Comparison of ENCODE assay signal across 11 cellular contexts in the genomic region with DNA sequence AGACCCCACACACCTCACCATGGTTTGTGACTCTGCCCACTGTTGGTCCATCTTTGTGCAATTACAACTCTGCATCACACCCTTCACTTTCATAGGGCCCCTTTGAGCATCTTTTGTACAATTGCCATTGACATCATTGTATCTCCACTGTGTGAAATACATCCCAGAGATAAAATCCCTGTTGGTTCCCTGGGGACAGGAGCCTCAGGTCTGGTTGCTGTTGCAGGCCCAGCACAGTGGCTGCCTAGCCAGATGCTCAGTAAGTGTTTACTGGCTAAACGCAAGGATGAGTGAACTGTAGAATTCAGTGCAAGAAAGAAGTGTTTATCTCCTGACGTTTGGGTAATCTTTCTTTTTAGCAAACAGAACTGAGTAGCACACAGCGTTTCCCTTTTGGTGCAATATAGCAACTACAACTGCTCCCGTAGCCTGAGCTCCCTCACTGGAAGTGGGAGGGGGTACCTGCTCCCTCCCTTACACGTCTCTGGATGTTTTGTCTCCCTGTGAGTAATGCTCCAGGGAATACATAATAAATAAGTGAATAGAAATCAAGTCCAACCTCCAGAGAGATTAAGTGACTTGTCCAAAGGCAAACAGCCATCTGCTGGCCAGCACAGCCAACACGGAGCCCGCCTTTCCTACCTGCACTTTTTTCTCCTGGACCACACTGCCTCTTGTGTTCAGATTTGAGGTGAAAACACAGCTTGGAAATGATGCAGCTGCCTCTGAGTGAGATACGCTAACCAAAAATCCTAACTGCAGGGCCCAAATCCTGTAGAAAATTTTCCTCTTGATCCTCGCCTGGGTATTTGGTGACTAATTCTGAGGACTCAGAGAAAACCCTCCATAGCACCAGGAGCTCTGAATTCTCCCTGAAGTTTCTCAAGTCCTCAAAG. TPM values are rescaled to one million over a fixed set of nuclear protein-coding genes. Genes with fewer than 3 reads are reported as not detected.
A peak's percentile ranks its signal among the peaks of the same experiment; 100 is the strongest.
DNase-seq lines count a peak whose midpoint lies in the region; FAIRE-seq and TF ChIP-seq lines count a peak whose summit lies in the region.
"Had no signal": no experiment of that assay in that cellular context is flagged by ENCODE, and none has a peak within 500 bp of the region (broad histone marks: within the 10 kb centered on the region; RNA-seq: fewer than 3 reads in every experiment).

No MANE protein-coding gene starts in this region.

- TF ChIP-seq CTCF in ascending aorta (IDR thresholded peaks at IDR 0.05) (peak in 1 of 3 experiments; percentile 4), right atrium auricular region (IDR thresholded peaks at IDR 0.05) (no peak), tibial artery (IDR thresholded peaks at IDR 0.05) (no peak)

- no peaks in the 10 kb centered on the region for H3K27me3 ChIP-seq in ascending aorta
- H3K27me3 ChIP-seq in right atrium auricular region = no peaks in the 10 kb centered on the region
- H3K27me3 ChIP-seq in tibial artery = no peaks in the 10 kb centered on the region

- H3K4me1 ChIP-seq in ascending aorta (peaks cover 6 to 11% of the 10 kb centered on the region in 2 donors), right atrium auricular region (peaks cover 0 to 46% of the 10 kb centered on the region in 2 donors), tibial artery (peaks cover 0 to 20% (median 11%) of the 10 kb centered on the region in 4 donors)

- no peak overlapping the region for H3K4me3 ChIP-seq in ascending aorta
- H3K4me3 ChIP-seq in right atrium auricular region = no peak overlapping the region
- no peak overlapping the region for H3K4me3 ChIP-seq in tibial artery
- H3K4me3 ChIP-seq: PC-9 had no signal

- peak; percentile 52 for DNase-seq in NCI-H2107 treated with DMSO at 0.1 percent for 48 hours (lab: John Stamatoyannopoulos, UW; ENCODE audit: unreplicated experiment)
- DNase-seq in NCI-H2107 (lab: John Stamatoyannopoulos, UW) = no peak
- no peak for DNase-seq in ascending aorta (ENCODE audit: low spot score in 2 of 2)
- peak; percentile 60 for DNase-seq in right atrium auricular region (ENCODE audit: low spot score)
- DNase-seq in tibial artery = peak in 1 of 2 donors; percentile 59
- DNase-seq in T-helper 1 cell = no peak
- no peak for DNase-seq in GM19239 (ENCODE audit: insufficient read length, low spot score)
- DNase-seq in activated gamma-delta T cell (lab: John Stamatoyannopoulos, UW) = no peak
- DNase-seq: activated CD4-positive, alpha-beta T cell treated with anti-CD3 and anti-CD28 coated beads for 1 hour had no signal

- H3K9me3 ChIP-seq in ascending aorta (no peaks in the 10 kb centered on the region), right atrium auricular region (no peaks in the 10 kb centered on the region), tibial artery (no peaks in the 10 kb centered on the region)

- H3K36me3 ChIP-seq in ascending aorta (no peaks in the 10 kb centered on the region), right atrium auricular region (no peaks in the 10 kb centered on the region), tibial artery (no peaks in the 10 kb centered on the region)

- H3K27ac ChIP-seq in ascending aorta (peak overlapping the region; percentile 61 to 63), right atrium auricular region (peak overlapping the region; percentile 48 to 62), tibial artery (peak overlapping the region; percentile 14 to 57)
- H3K27ac ChIP-seq: epithelial cell of prostate, PC-9 had no signal

- FAIRE-seq in GM19239 (lab: Jason Lieb, UNC) = no peak

- intact Hi-C loops in ascending aorta (cut with DNase I) (loop anchor here (1.0 kb wide), 2 partner anchors 26 to 45 kb away; no protein-coding TSS in a partner anchor), tibial artery (cut with DNase I; ENCODE audit: low total_unique reads) (loop anchor here (5.0 kb wide), 1 partner anchor 35 kb away; no protein-coding TSS in a partner anchor)

RNA-seq across cellular contexts. Expression of a gene that starts 27.4 kb away (rescaled TPM):
- total RNA-seq in ascending aorta (38.0 TPM), right atrium auricular region (10 to 100 TPM; 17.9 to 56.8 TPM)

Comparison
In these comparisons a context has a peak if more than half of its experiments do, and no peak if none do; other contexts are left out.
1. DNase-seq: peak in NCI-H2107 treated with DMSO at 0.1 percent for 48 hours (single experiment) and right atrium auricular region (single experiment); none in NCI-H2107 (single experiment), ascending aorta (0 of 2), T-helper 1 cell (0 of 5), GM19239 (single experiment) and activated gamma-delta T cell (single experiment).
2. Peak in every context shown above with its lines, with median percentiles within 50 percentile points of each other: H3K27ac ChIP-seq.